In the genomic region with DNA sequence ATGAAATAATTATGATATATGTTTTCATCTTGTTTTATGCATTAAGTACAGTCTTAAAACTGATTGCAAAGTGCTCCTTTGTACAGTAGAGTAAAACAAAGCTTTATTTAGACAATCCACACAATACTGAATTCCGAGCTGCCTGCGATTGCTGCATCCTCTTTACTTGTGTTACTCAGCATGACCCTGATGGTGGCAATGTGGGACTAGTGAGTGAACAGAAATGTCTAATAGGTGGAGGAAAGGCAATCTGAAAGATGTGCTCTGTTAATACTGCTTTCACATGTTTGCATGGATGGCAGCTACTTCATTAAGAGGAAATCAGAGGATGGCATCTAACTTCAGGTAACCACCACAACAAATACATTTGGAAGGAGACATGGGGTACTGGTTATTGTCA, we compare ENCODE assay signal across 18 cellular contexts.
DNase-seq lines count a peak whose midpoint lies in the region; ATAC-seq, FAIRE-seq and TF ChIP-seq lines count a peak whose summit lies in the region.
"Had no signal": no experiment of that assay in that cellular context is flagged by ENCODE, and none has a peak within 500 bp of the region (broad histone marks: within the 10 kb centered on the region; RNA-seq: fewer than 3 reads in every experiment).

No MANE protein-coding gene starts in this region.

- no peak overlapping the region for H3K4ac ChIP-seq in H1 (replicated peaks; ENCODE audit: insufficient read length, low read depth, low read length)

- no peak overlapping the region for H3K23ac ChIP-seq in H1 (ENCODE audit: insufficient read length)

- TF ChIP-seq EP300 in H1 (IDR thresholded peaks at IDR 0.05; ENCODE audit: borderline replicate concordance in 1 of 2, low read depth in 2 of 2, low read length in 2 of 2), result no peak

- H3K4me2 ChIP-seq in H1 (ENCODE audit: insufficient read depth in 1 of 2, low read depth in 2 of 2, low read length in 2 of 2) (no peak overlapping the region), OCI-LY7 (ENCODE audit: low read length) (no peak overlapping the region)

- H3K56ac ChIP-seq in H1 (replicated peaks; ENCODE audit: insufficient read length, low read depth, low read length), result no peak overlapping the region

- H2BK120ac ChIP-seq in H1 (replicated peaks; ENCODE audit: low read depth, low read length), result no peak overlapping the region

- no peaks in the 10 kb centered on the region for H3K36me3 ChIP-seq in left ventricle myocardium inferior
- no peaks in the 10 kb centered on the region for H3K36me3 ChIP-seq in H1 (ENCODE audit: control insufficient read depth in 2 of 4, insufficient read depth in 4 of 4, low read length in 3 of 4)
- no peaks in the 10 kb centered on the region for H3K36me3 ChIP-seq in OCI-LY7 (ENCODE audit: insufficient read depth, low read length)
- H3K36me3 ChIP-seq: right lobe of liver, thyroid gland had no signal

- no peaks in the 10 kb centered on the region for H3K79me1 ChIP-seq in H1 (ENCODE audit: low read depth, low read length)

- H2BK15ac ChIP-seq in H1 (ENCODE audit: low read length), result no peak overlapping the region

- H3K4me3 ChIP-seq in left ventricle myocardium inferior (no peak overlapping the region), right cardiac atrium (ENCODE audit: low read length) (no peak overlapping the region), H1 (ENCODE audit: extremely low read depth in 1 of 4, insufficient read depth in 2 of 4, low read depth in 3 of 4, low read length in 4 of 4) (no peak overlapping the region), OCI-LY7 (ENCODE audit: low read depth, low read length, poor library complexity, severe bottlenecking) (no peak overlapping the region)
- H3K4me3 ChIP-seq: lung, right lobe of liver, thyroid gland had no signal

- H2AK5ac ChIP-seq in H1 (ENCODE audit: low read depth, low read length), result no peak overlapping the region

- FAIRE-seq in H1 (lab: Jason Lieb, UNC), result no peak

- no peak overlapping the region for H4K5ac ChIP-seq in H1 (ENCODE audit: insufficient read length, low read depth, low read length)

- ATAC-seq in right cardiac atrium (no peak), HG02623 (IDR thresholded peaks at IDR 0.05; ENCODE audit: unreplicated experiment) (no peak)
- ATAC-seq: activated naive CD8-positive, alpha-beta T cell treated with anti-CD3 and anti-CD28 coated beads, Interleukin-2, amount 50 U/mL, for 24 hours; right lobe of liver had no signal

- intact Hi-C loops in left ventricle myocardium inferior (cut with micrococcal nuclease), result no loop called here
- intact Hi-C loops in right cardiac atrium (cut with DNase I), result no loop called here
- intact Hi-C loops in OCI-LY7 (cut with micrococcal nuclease; ENCODE audit: unreplicated experiment), result no loop called here

- H3K79me2 ChIP-seq in H1 (ENCODE audit: control insufficient read depth in 1 of 2, insufficient read depth in 2 of 2, low read length in 2 of 2) (no peaks in the 10 kb centered on the region), OCI-LY7 (ENCODE audit: insufficient read depth, low read depth, low read length) (no peaks in the 10 kb centered on the region)

- H4K91ac ChIP-seq in H1 (replicated peaks; ENCODE audit: insufficient read length, low read length), result no peak overlapping the region

- H2BK5ac ChIP-seq in H1 (ENCODE audit: low read depth, low read length), result no peak overlapping the region

- 49% methylated on average over 2 of the region's 2 CpGs for WGBS in right cardiac atrium
- 100% methylated on average over 2 of the region's 2 CpGs; no CpG with 5 or more reads in 1 of the 2 experiments for WGBS in H1 (ENCODE audit: extremely low coverage in 1 of 2, insufficient coverage in 1 of 2, insufficient read length in 1 of 2, insufficient replicate concordance in 2 of 2, low coverage in 1 of 2, low lambda C conversion rate in 2 of 2, missing lambda C conversion rate in 1 of 2), 2 experiments

- TF ChIP-seq RAD21 in H1 (IDR thresholded peaks at IDR 0.05 in 1 of 2, conservative IDR thresholded peaks at IDR 0.05 in 1 of 2; ENCODE audit: low read depth in 2 of 2, low read length in 2 of 2), result peak; percentile 25 to 46

- no peak for TF ChIP-seq POLR2A in H1 (IDR thresholded peaks at IDR 0.05; ENCODE audit: control extremely low read depth in 1 of 2, low read depth in 2 of 2, low read length in 2 of 2)

- POLR2A ChIA-PET in H1 (lab: Charles Lee; ENCODE audit: partially characterized antibody) (no interaction called here), OCI-LY7 (lab: Charles Lee) (interaction anchor here (1.0 kb wide), 1 partner anchor 9 kb away, joined by 3 read pairs; no protein-coding TSS in a partner anchor)

- no peak overlapping the region for H2AFZ ChIP-seq in H1 (ENCODE audit: low read length)
- H2AFZ ChIP-seq in OCI-LY7 (ENCODE audit: low read length), result no peak overlapping the region

- CTCF ChIA-PET in H1 (lab: Charles Lee; ENCODE audit: partially characterized antibody), result interaction anchor here (1.3 kb wide), 1 partner anchor 240 kb away, joined by 3 read pairs; no protein-coding TSS in a partner anchor
- CTCF ChIA-PET in OCI-LY7 (lab: Charles Lee; ENCODE audit: unreplicated experiment), result no interaction called here

- H3K9me3 ChIP-seq in left ventricle myocardium inferior (replicated peaks) (no peaks in the 10 kb centered on the region), right cardiac atrium (ENCODE audit: control insufficient read depth, low read length) (no peaks in the 10 kb centered on the region), H1 (ENCODE audit: insufficient read depth in 2 of 2, low read depth in 1 of 2, low read length in 1 of 2) (no peaks in the 10 kb centered on the region), OCI-LY7 (ENCODE audit: low read length) (no peaks in the 10 kb centered on the region)
- H3K9me3 ChIP-seq: right lobe of liver, thyroid gland had no signal

- H3K27ac ChIP-seq in left ventricle myocardium inferior (replicated peaks), result no peak overlapping the region
- no peak overlapping the region for H3K27ac ChIP-seq in right cardiac atrium (ENCODE audit: low read length)
- H3K27ac ChIP-seq in H1 (ENCODE audit: low read depth, low read length), result no peak overlapping the region
- no peak overlapping the region for H3K27ac ChIP-seq in OCI-LY7 (ENCODE audit: low read depth, low read length, poor library complexity, severe bottlenecking)
- H3K27ac ChIP-seq: right lobe of liver, thyroid gland had no signal

- no peaks in the 10 kb centered on the region for H3K23me2 ChIP-seq in H1 (ENCODE audit: low read depth, low read length)

- H3K9me2 ChIP-seq in OCI-LY7 (ENCODE audit: insufficient read depth, low read length), result no peaks in the 10 kb centered on the region

- no peak overlapping the region for H2BK12ac ChIP-seq in H1 (ENCODE audit: low read depth, low read length)

- BruUV-seq in OCI-LY7 (replicated peaks; lab: Mats Ljungman, UMichigan), result no TSS peak

- no peak overlapping the region for H2BK20ac ChIP-seq in H1 (ENCODE audit: low read length)

- H4K20me1 ChIP-seq in H1 (replicated peaks in 1 of 2; ENCODE audit: control insufficient read depth in 1 of 2, insufficient read depth in 2 of 2, low read length in 2 of 2), result no peaks in the 10 kb centered on the region
- H4K20me1 ChIP-seq in OCI-LY7 (ENCODE audit: insufficient read depth, low read length), result no peaks in the 10 kb centered on the region

- H3K18ac ChIP-seq in H1 (ENCODE audit: extremely low read depth, low read length), result no peak overlapping the region

- H3K4me1 ChIP-seq in left ventricle myocardium inferior (no peaks in the 10 kb centered on the region), right cardiac atrium (ENCODE audit: control insufficient read depth, insufficient read depth, low read length) (no peaks in the 10 kb centered on the region), H1 (replicated peaks in 1 of 4; ENCODE audit: control insufficient read depth in 3 of 4, insufficient read depth in 4 of 4, low read length in 3 of 4) (no peaks in the 10 kb centered on the region), OCI-LY7 (ENCODE audit: insufficient read depth, low read length, poor library complexity, severe bottlenecking) (no peaks in the 10 kb centered on the region)
- H3K4me1 ChIP-seq: right lobe of liver, thyroid gland had no signal

- peak; percentile 57 for TF ChIP-seq CTCF in left ventricle myocardium inferior (IDR thresholded peaks at IDR 0.05; ENCODE audit: borderline replicate concordance)
- TF ChIP-seq CTCF in H1 (IDR thresholded peaks at IDR 0.05; ENCODE audit: control extremely low read depth in 1 of 3, insufficient read depth in 1 of 3, low read depth in 1 of 3, low read length in 3 of 3), result peak in 1 of 3 experiments; percentile 22; a peak in 1 of 4 replicates
- no peak for TF ChIP-seq CTCF in OCI-LY7 (conservative IDR thresholded peaks at IDR 0.05; ENCODE audit: low read length)

- H3K27me3 ChIP-seq in left ventricle myocardium inferior (ENCODE audit: low read depth) (no peaks in the 10 kb centered on the region), right cardiac atrium (ENCODE audit: control insufficient read depth, insufficient read depth) (no peaks in the 10 kb centered on the region), H1 (replicated peaks in 1 of 4; ENCODE audit: control insufficient read depth in 3 of 4, extremely low read depth in 1 of 4, insufficient read depth in 3 of 4, low read length in 3 of 4) (no peaks in the 10 kb centered on the region)
- H3K27me3 ChIP-seq: right lobe of liver, thyroid gland had no signal

- DNase-seq in left ventricle myocardium inferior (no peak), right cardiac atrium (no peak), NCI-H2171 (lab: John Stamatoyannopoulos, UW) (peak; percentile 16), H1 (ENCODE audit: low read depth in 1 of 2, low spot score in 2 of 2) (no peak), OCI-LY7 (ENCODE audit: low spot score) (no peak), GM19238 (ENCODE audit: insufficient read length, low spot score) (no peak), NCI-H2227 treated with DMSO at 0.1 percent for 48 hours (lab: John Stamatoyannopoulos, UW) (no peak)
- DNase-seq: activated CD4-positive, alpha-beta T cell treated with anti-CD3 and anti-CD28 coated beads for 48 hours; activated naive CD8-positive, alpha-beta T cell treated with anti-CD3 and anti-CD28 coated beads, Interleukin-2, amount 50 U/mL, for 24 hours; activated T-cell treated with anti-CD3 and anti-CD28 coated beads, Interleukin-2, amount 50 U/mL, for 1 hour; H7; NCI-H774; right lobe of liver; SHP77; T-helper 9 cell; thyroid gland had no signal

- no peak overlapping the region for H3K9ac ChIP-seq in H1 (replicated peaks in 1 of 4; ENCODE audit: extremely low read depth in 1 of 4, low read depth in 3 of 4, low read length in 3 of 4)

- H3K14ac ChIP-seq in H1 (ENCODE audit: insufficient read length), result no peak overlapping the region

- H4K8ac ChIP-seq in H1 (ENCODE audit: extremely low read depth, insufficient read depth, low read length), result no peak overlapping the region

TF ChIP-seq in H1, 55 proteins besides CTCF, POLR2A, EP300 and RAD21:
- no peak for TF ChIP-seq SAP30 (IDR thresholded peaks at IDR 0.05; ENCODE audit: insufficient read depth, insufficient replicate concordance, low read length)
- TF ChIP-seq, protein P1, sequence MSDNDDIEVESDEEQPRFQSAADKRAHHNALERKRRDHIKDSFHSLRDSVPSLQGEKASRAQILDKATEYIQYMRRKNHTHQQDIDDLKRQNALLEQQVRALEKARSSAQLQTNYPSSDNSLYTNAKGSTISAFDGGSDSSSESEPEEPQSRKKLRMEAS (IDR thresholded peaks at IDR 0.05), result no peak
- TF ChIP-seq RBBP5 (IDR thresholded peaks at IDR 0.05; ENCODE audit: borderline replicate concordance, low read depth, low read length), result no peak
